33 cellular contexts compared by ENCODE assay signal in genomic region chr5:174173766-174174165, GRCh38.
"Had no signal": no experiment of that assay in that cellular context is flagged by ENCODE, and none has a peak within 500 bp of the region (broad histone marks: within the 10 kb centered on the region; RNA-seq: fewer than 3 reads in every experiment).

No MANE protein-coding gene starts in this region.

- H3K27me3 ChIP-seq: ascending aorta, Peyer's patch, SJSA1 had no signal

- H3K27ac Mint-ChIP-seq: activated CD4-positive, alpha-beta T cell treated with anti-CD3 and anti-CD28 coated beads for 36 hours; activated CD4-positive, alpha-beta T cell treated with anti-CD3 and anti-CD28 coated beads, Interleukin-2, amount 10 ng/mL, durations not matched to agents 7 days and 5 days; activated CD8-positive, alpha-beta T cell treated with anti-CD3 and anti-CD28 coated beads, Interleukin-2, amount 10 ng/mL, durations not matched to agents 7 days and 5 days; activated naive CD4-positive, alpha-beta T cell treated with anti-CD3 and anti-CD28 coated beads, Interleukin-2, amount 50 U/mL, for 24 hours; activated naive CD8-positive, alpha-beta T cell treated with anti-CD3 and anti-CD28 coated beads, Interleukin-2, amount 10 ng/mL, durations not matched to agents 7 days and 5 days; activated T-cell treated with anti-CD3 and anti-CD28 coated beads, Interleukin-2, amount 50 U/mL, for 24 hours; activated T-helper 2 cell treated with anti-CD3 and anti-CD28 coated beads, Interferon-gamma antibody, Interleukin-2, Interleukin-4, amounts not matched to agents 10 μg/mL and 5 μg/mL and 100 μg/mL, durations not matched to agents 14 hours and 24 hours and 36 hours; T-helper 1 cell treated with Interleukin-12 subunit alpha and Interleukin-12 subunit beta and Interleukin-4 antibody, amounts not matched to agents 30 μg/mL and 1 μg/mL, for 36 hours; T-helper 2 cell treated with Interferon-gamma antibody and Interleukin-4, amounts not matched to agents 5 μg/mL and 100 μg/mL, for 36 hours; WTC11 had no signal

- H3K27me3 Mint-ChIP-seq: activated CD4-positive, alpha-beta T cell treated with anti-CD3 and anti-CD28 coated beads, Interleukin-2, amount 10 ng/mL, durations not matched to agents 7 days and 5 days had no signal

- H3K9me3 ChIP-seq: Peyer's patch, SJSA1, SK-N-SH had no signal

- H3K9ac ChIP-seq: SK-N-SH had no signal

- H3K36me3 ChIP-seq: ascending aorta, Peyer's patch, SJSA1 had no signal

- H3K4me3 ChIP-seq: ascending aorta, Peyer's patch, SJSA1 had no signal

- H3K4me3 Mint-ChIP-seq: activated CD4-positive, alpha-beta T cell treated with anti-CD3 and anti-CD28 coated beads for 36 hours; activated CD4-positive, alpha-beta T cell treated with anti-CD3 and anti-CD28 coated beads, Interleukin-2, amount 10 ng/mL, durations not matched to agents 7 days and 5 days; activated CD8-positive, alpha-beta T cell treated with anti-CD3 and anti-CD28 coated beads, Interleukin-2, amount 10 ng/mL, durations not matched to agents 7 days and 5 days; activated naive CD4-positive, alpha-beta T cell treated with anti-CD3 and anti-CD28 coated beads, Interleukin-2, amount 50 U/mL, for 24 hours; activated naive CD8-positive, alpha-beta T cell treated with anti-CD3 and anti-CD28 coated beads, Interleukin-2, amount 10 ng/mL, durations not matched to agents 7 days and 5 days; activated T-cell treated with anti-CD3 and anti-CD28 coated beads, Interleukin-2, amount 50 U/mL, for 24 hours; T-helper 1 cell treated with Interleukin-12 subunit alpha and Interleukin-12 subunit beta and Interleukin-4 antibody, amounts not matched to agents 30 μg/mL and 1 μg/mL, for 36 hours; T-helper 2 cell treated with Interferon-gamma antibody and Interleukin-4, amounts not matched to agents 5 μg/mL and 100 μg/mL, for 36 hours; WTC11 had no signal

- H3K4me1 Mint-ChIP-seq: activated CD4-positive, alpha-beta T cell treated with anti-CD3 and anti-CD28 coated beads for 36 hours; activated CD4-positive, alpha-beta T cell treated with anti-CD3 and anti-CD28 coated beads, Interleukin-2, amount 10 ng/mL, durations not matched to agents 7 days and 5 days; activated naive CD4-positive, alpha-beta T cell treated with anti-CD3 and anti-CD28 coated beads, Interleukin-2, amount 50 U/mL, for 24 hours; activated naive CD8-positive, alpha-beta T cell treated with anti-CD3 and anti-CD28 coated beads, Interleukin-2, amount 10 ng/mL, durations not matched to agents 7 days and 5 days had no signal

- H3K4me2 ChIP-seq: SK-N-SH had no signal

- ATAC-seq: activated CD4-positive, alpha-beta T cell treated with anti-CD3 and anti-CD28 coated beads for 36 hours; activated CD4-positive, CD25-positive, alpha-beta regulatory T cell treated with anti-CD3 and anti-CD28 coated beads, Interleukin-2, amount 50 U/mL, for 24 hours; activated CD8-positive, alpha-beta T cell treated with anti-CD3 and anti-CD28 coated beads, Interleukin-2, amount 10 ng/mL, durations not matched to agents 7 days and 5 days; PC-3; WTC11 had no signal

- H3K36me3 Mint-ChIP-seq: activated naive CD8-positive, alpha-beta T cell treated with anti-CD3 and anti-CD28 coated beads, Interleukin-2, amount 10 ng/mL, durations not matched to agents 7 days and 5 days had no signal

- DNase-seq: activated CD4-positive, alpha-beta T cell treated with anti-CD3 and anti-CD28 coated beads for 36 hours; activated CD4-positive, alpha-beta T cell treated with anti-CD3 and anti-CD28 coated beads, Interleukin-2, amount 10 ng/mL, durations not matched to agents 7 days and 5 days; activated CD4-positive, alpha-beta T cell treated with anti-CD3 and anti-CD28 coated beads, Interleukin-2, amount 50 U/mL, for 48 hours; activated CD8-positive, alpha-beta T cell treated with anti-CD3 and anti-CD28 coated beads, Interleukin-2, amount 10 ng/mL, durations not matched to agents 7 days and 5 days; activated gamma-delta T cell; activated naive CD4-positive, alpha-beta T cell treated with Interleukin-2 at 50 U/mL for 16 hours; activated naive CD8-positive, alpha-beta T cell treated with anti-CD3 and anti-CD28 coated beads, Interleukin-2, amount 10 ng/mL, durations not matched to agents 7 days and 5 days; activated T-cell treated with anti-CD3 and anti-CD28 coated beads, Interleukin-2, amount 50 U/mL, for 24 hours; amygdala; central memory CD4-positive, alpha-beta T cell; Karpas-422; NCI-H1105; NCI-H1417 treated with DMSO at 0.1 percent for 48 hours; NCI-H1694; NCI-H1930; NCI-H2081 treated with DMSO at 0.1 percent for 48 hours; NCI-H226; NCI-H524 treated with DMSO at 0.1 percent for 48 hours; NCI-H748 treated with DMSO at 0.1 percent for 48 hours; NK-92 treated with Interleukin-12 subunit alpha and Interleukin-12 subunit beta, amount 100 ng/mL, for 24 hours; PC-3; Peyer's patch; RPMI8226; SHP77 treated with DMSO at 0.1 percent for 48 hours; SK-N-SH had no signal

- H3K27ac ChIP-seq: ascending aorta, Peyer's patch, SJSA1 had no signal

- H3K4me1 ChIP-seq: ascending aorta, Peyer's patch, SJSA1 had no signal

- H3K9me3 Mint-ChIP-seq: activated CD4-positive, alpha-beta T cell treated with anti-CD3 and anti-CD28 coated beads, Interleukin-2, amount 10 ng/mL, durations not matched to agents 7 days and 5 days; activated T-helper 2 cell treated with anti-CD3 and anti-CD28 coated beads, Interferon-gamma antibody, Interleukin-2, Interleukin-4, amounts not matched to agents 10 μg/mL and 5 μg/mL and 100 μg/mL, durations not matched to agents 14 hours and 24 hours and 36 hours; T-helper 1 cell treated with Interleukin-12 subunit alpha and Interleukin-12 subunit beta and Interleukin-4 antibody, amounts not matched to agents 30 μg/mL and 1 μg/mL, for 36 hours; T-helper 2 cell treated with Interferon-gamma antibody and Interleukin-4, amounts not matched to agents 5 μg/mL and 100 μg/mL, for 36 hours had no signal
